ENCODE assay signal across 1 cellular context in genomic region chr14:36717363-36717762, GRCh38.
TF ChIP-seq lines count a peak whose summit lies in the region.

No MANE protein-coding gene starts in this region.

TF ChIP-seq in GM23338, 12 proteins besides CTCF, POLR2A, EP300 and RAD21 (continued from another document):
- TF ChIP-seq ZNF462 (CRISPR knock-in tag; IDR thresholded peaks at IDR 0.05), result no peak
- no peak for TF ChIP-seq EZH2 (IDR thresholded peaks at IDR 0.05; ENCODE audit: low read depth, unreplicated experiment)
- TF ChIP-seq ZNF331 (CRISPR knock-in tag; IDR thresholded peaks at IDR 0.05; ENCODE audit: low read depth), result no peak
TF ChIP-seq in GM23338: peak in this region for 0.
